In genomic region chr3:99730870-99731269, GRCh38 we compare ENCODE assay signal across 1 cellular context.
TF ChIP-seq lines count a peak whose summit lies in the region.

No MANE protein-coding gene starts in this region.

TF ChIP-seq in IMR-90, 13 proteins besides CTCF, POLR2A, EP300 and RAD21 (continued from another document):
- TF ChIP-seq MAZ (IDR thresholded peaks at IDR 0.05; ENCODE audit: borderline replicate concordance, low read depth, low read length): no peak
- no peak for TF ChIP-seq BHLHE40 (IDR thresholded peaks at IDR 0.05; ENCODE audit: low read depth, low read length)
- TF ChIP-seq CEBPB (IDR thresholded peaks at IDR 0.05; ENCODE audit: low read depth, low read length): no peak
- no peak for TF ChIP-seq MAFK (IDR thresholded peaks at IDR 0.05; ENCODE audit: low read depth, low read length)
- no peak for TF ChIP-seq MXI1 (IDR thresholded peaks at IDR 0.05; ENCODE audit: borderline replicate concordance, low read depth, low read length)
- TF ChIP-seq CHD1 (IDR thresholded peaks at IDR 0.05; ENCODE audit: low read depth, low read length): no peak
- no peak for TF ChIP-seq RCOR1 (IDR thresholded peaks at IDR 0.05; ENCODE audit: insufficient replicate concordance, low read length)
TF ChIP-seq in IMR-90: peak in this region for 0.
